7 cellular contexts compared by ENCODE assay signal in genomic region chr1:243646841-243647240, GRCh38.
"Had no signal": no experiment of that assay in that cellular context is flagged by ENCODE, and none has a peak within 500 bp of the region (broad histone marks: within the 10 kb centered on the region; RNA-seq: fewer than 3 reads in every experiment).

No MANE protein-coding gene starts in this region.

- H3K4me3 ChIP-seq: GM12878 had no signal

- DNase-seq: GDM1, GF-D8 had no signal

- ATAC-seq: GM12878 had no signal

- FAIRE-seq: GM12878, GM12891, GM12892, GM18507, GM19239 had no signal
